30 cellular contexts compared by ENCODE assay signal in the genomic region with DNA sequence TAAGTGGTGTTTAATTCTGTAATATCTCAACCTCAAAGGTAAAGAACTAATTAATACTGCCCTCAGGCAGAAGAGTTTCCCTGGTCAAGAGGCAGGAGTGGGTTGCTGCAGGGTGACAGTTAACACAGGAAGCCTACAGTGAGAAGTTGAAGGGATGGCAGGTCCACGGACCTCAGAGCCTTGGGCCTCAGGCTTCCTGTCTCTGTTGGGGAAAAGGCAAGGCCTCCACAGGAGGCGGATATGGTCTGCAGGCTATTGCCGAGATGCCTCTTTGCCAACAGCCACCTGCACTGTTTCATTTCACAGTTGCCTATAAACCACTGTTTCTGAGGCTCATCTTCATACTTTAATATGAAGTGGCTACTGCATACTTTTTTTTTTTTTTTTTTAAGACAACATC. TPM values are rescaled to one million over a fixed set of nuclear protein-coding genes. Genes with fewer than 3 reads are reported as not detected.
DNase-seq lines count a peak whose midpoint lies in the region; ATAC-seq and TF ChIP-seq lines count a peak whose summit lies in the region.
"Had no signal": no experiment of that assay in that cellular context is flagged by ENCODE, and none has a peak within 500 bp of the region (broad histone marks: within the 10 kb centered on the region; RNA-seq: fewer than 3 reads in every experiment).

No MANE protein-coding gene starts in this region.

- H3K27me3 Mint-ChIP-seq in activated CD4-positive, alpha-beta memory T cell treated with anti-CD3 and anti-CD28 coated beads, Interleukin-2, amount 10 ng/mL, durations not matched to agents 7 days and 5 days = peaks cover 2% of the 10 kb centered on the region
- no peaks in the 10 kb centered on the region for H3K27me3 Mint-ChIP-seq in activated CD4-positive, alpha-beta memory T cell treated with anti-CD3 and anti-CD28 coated beads for 36 hours
- H3K27me3 Mint-ChIP-seq in endodermal cell (ENCODE audit: insufficient read depth) = peaks cover 7% of the 10 kb centered on the region
- H3K27me3 Mint-ChIP-seq in stimulated activated naive B cell treated with anti-CD40 and anti-IgM and Interleukin-4, amounts not matched to agents 10 μg/mL and 1 μg/mL and 100 μg/mL, for 72 hours = no peaks in the 10 kb centered on the region
- H3K27me3 Mint-ChIP-seq: activated CD4-positive, alpha-beta T cell treated with anti-CD3 and anti-CD28 coated beads for 36 hours; CD8-positive, alpha-beta memory T cell; memory B cell; T-helper 17 cell had no signal

- ATAC-seq in stimulated activated naive B cell treated with anti-CD40 and anti-IgM and Interleukin-4, amounts not matched to agents 10 μg/mL and 1 μg/mL and 100 μg/mL, for 72 hours (replicated peaks) = no peak
- ATAC-seq in HG02759 (IDR thresholded peaks at IDR 0.05; ENCODE audit: unreplicated experiment) (no peak), mucosa of descending colon (no peak)
- ATAC-seq: activated CD4-positive, alpha-beta T cell treated with anti-CD3 and anti-CD28 coated beads for 36 hours; activated T-cell treated with anti-CD3 and anti-CD28 coated beads, Interleukin-2, amount 50 U/mL, for 4 hours; left colon; stimulated activated naive CD8-positive, alpha-beta T cell treated with anti-CD3 and anti-CD28 coated beads, Interleukin-15, Interleukin-2, amounts not matched to agents 100 U/mL and 50 U/mL, for 24 hours; T-helper 17 cell had no signal

- TF ChIP-seq CTCF in endodermal cell (conservative IDR thresholded peaks at IDR 0.05) = no peak
- no peak for TF ChIP-seq CTCF in mucosa of descending colon (IDR thresholded peaks at IDR 0.05)

- WGBS in endodermal cell (ENCODE audit: insufficient coverage in 1 of 2, insufficient read length in 1 of 2), 2 experiments = 78 to 86% methylated on average over 1 to 3 of the region's 3 CpGs

- H3K27ac ChIP-seq in KOPT-K1 (ENCODE audit: low read depth, low read length, poor library complexity, severe bottlenecking) (peak overlapping the region; percentile 55), endodermal cell (ENCODE audit: low read depth, low read length) (no peak overlapping the region)
- H3K27ac ChIP-seq: esophagus squamous epithelium, GM23248, prostate gland, sigmoid colon, testis, uterus had no signal

- no peaks in the 10 kb centered on the region for H3K9me3 ChIP-seq in KOPT-K1 (ENCODE audit: insufficient read depth, low read length, poor library complexity, severe bottlenecking)
- H3K9me3 ChIP-seq in endodermal cell (ENCODE audit: control insufficient read depth, low read length) = no peaks in the 10 kb centered on the region
- no peaks in the 10 kb centered on the region for H3K9me3 ChIP-seq in mucosa of descending colon
- H3K9me3 ChIP-seq: esophagus squamous epithelium, prostate gland, sigmoid colon, SK-N-SH, testis, uterus had no signal

- peaks cover 35% of the 10 kb centered on the region for H3K4me1 Mint-ChIP-seq in activated CD4-positive, alpha-beta memory T cell treated with anti-CD3 and anti-CD28 coated beads, Interleukin-2, amount 10 ng/mL, durations not matched to agents 7 days and 5 days
- peaks cover 20% of the 10 kb centered on the region for H3K4me1 Mint-ChIP-seq in activated CD4-positive, alpha-beta memory T cell treated with anti-CD3 and anti-CD28 coated beads for 36 hours (ENCODE audit: low read depth)
- peaks cover 4% of the 10 kb centered on the region for H3K4me1 Mint-ChIP-seq in endodermal cell
- peaks cover 13 to 34% of the 10 kb centered on the region in 2 donors for H3K4me1 Mint-ChIP-seq in stimulated activated naive B cell treated with anti-CD40 and anti-IgM and Interleukin-4, amounts not matched to agents 10 μg/mL and 1 μg/mL and 100 μg/mL, for 72 hours

- CTCF ChIA-PET in activated CD4-positive, alpha-beta memory T cell treated with anti-CD3 and anti-CD28 coated beads, Interleukin-2, amount 10 ng/mL, durations not matched to agents 7 days and 5 days (lab: Charles Lee) = interaction anchor here (0.9 to 7.7 kb wide), 3 partner anchors 66 to 112 kb away, joined by 3 to 187 read pairs (median 3); no protein-coding TSS in a partner anchor
- CTCF ChIA-PET in activated CD4-positive, alpha-beta memory T cell treated with anti-CD3 and anti-CD28 coated beads for 36 hours (lab: Charles Lee) = no interaction called here

- no peak for DNase-seq in activated CD4-positive, alpha-beta memory T cell treated with anti-CD3 and anti-CD28 coated beads, Interleukin-2, amount 10 ng/mL, durations not matched to agents 7 days and 5 days
- no peak for DNase-seq in activated CD4-positive, alpha-beta memory T cell treated with anti-CD3 and anti-CD28 coated beads for 36 hours
- DNase-seq in endodermal cell (no peak), mucosa of descending colon (no peak), RPMI8226 (no peak)
- no peak for DNase-seq in stimulated activated naive B cell treated with anti-CD40 and anti-IgM and Interleukin-4, amounts not matched to agents 10 μg/mL and 1 μg/mL and 100 μg/mL, for 72 hours
- DNase-seq: 8988T; activated CD4-positive, alpha-beta T cell treated with anti-CD3 and anti-CD28 coated beads for 36 hours; activated gamma-delta T cell treated with Interleukin-2 at 50 U/mL for 16 hours; activated T-cell treated with anti-CD3 and anti-CD28 coated beads, Interleukin-2, amount 50 U/mL, for 4 hours; CD8-positive, alpha-beta memory T cell; central memory CD4-positive, alpha-beta T cell; dermis blood vessel endothelial cell; DMS 273 treated with DMSO at 0.1 percent for 48 hours; esophagus squamous epithelium; GM23248; left colon; NCI-H146; NCI-H2107; OCI-M1; sigmoid colon; SK-N-SH; stimulated activated naive CD8-positive, alpha-beta T cell treated with anti-CD3 and anti-CD28 coated beads, Interleukin-15, Interleukin-2, amounts not matched to agents 100 U/mL and 50 U/mL, for 24 hours; T-helper 17 cell; testis; uterus had no signal

- H3K36me3 Mint-ChIP-seq in activated CD4-positive, alpha-beta memory T cell treated with anti-CD3 and anti-CD28 coated beads, Interleukin-2, amount 10 ng/mL, durations not matched to agents 7 days and 5 days (ENCODE audit: low read depth) = no peaks in the 10 kb centered on the region
- H3K36me3 Mint-ChIP-seq in activated CD4-positive, alpha-beta memory T cell treated with anti-CD3 and anti-CD28 coated beads for 36 hours = no peaks in the 10 kb centered on the region
- no peaks in the 10 kb centered on the region for H3K36me3 Mint-ChIP-seq in endodermal cell (ENCODE audit: low read depth)
- peaks cover 0 to 4% of the 10 kb centered on the region in 2 donors for H3K36me3 Mint-ChIP-seq in stimulated activated naive B cell treated with anti-CD40 and anti-IgM and Interleukin-4, amounts not matched to agents 10 μg/mL and 1 μg/mL and 100 μg/mL, for 72 hours
- H3K36me3 Mint-ChIP-seq: memory B cell had no signal

- H3K27ac Mint-ChIP-seq in activated CD4-positive, alpha-beta memory T cell treated with anti-CD3 and anti-CD28 coated beads, Interleukin-2, amount 10 ng/mL, durations not matched to agents 7 days and 5 days = peak overlapping the region; percentile 26
- H3K27ac Mint-ChIP-seq in activated CD4-positive, alpha-beta memory T cell treated with anti-CD3 and anti-CD28 coated beads for 36 hours = no peak overlapping the region
- H3K27ac Mint-ChIP-seq in endodermal cell = peak overlapping the region; percentile 30
- peak overlapping the region; percentile 9 for H3K27ac Mint-ChIP-seq in stimulated activated naive B cell treated with anti-CD40 and anti-IgM and Interleukin-4, amounts not matched to agents 10 μg/mL and 1 μg/mL and 100 μg/mL, for 72 hours
- H3K27ac Mint-ChIP-seq: activated CD4-positive, alpha-beta T cell treated with anti-CD3 and anti-CD28 coated beads for 36 hours; memory B cell; T-helper 17 cell had no signal

- no peaks in the 10 kb centered on the region for H3K36me3 ChIP-seq in KOPT-K1 (ENCODE audit: insufficient read depth, low read length)
- no peaks in the 10 kb centered on the region for H3K36me3 ChIP-seq in endodermal cell (ENCODE audit: control insufficient read depth, insufficient read depth, low read length)
- H3K36me3 ChIP-seq in mucosa of descending colon (ENCODE audit: low read depth) = peaks cover 6% of the 10 kb centered on the region
- H3K36me3 ChIP-seq: esophagus squamous epithelium, prostate gland, sigmoid colon, uterus had no signal

- H3K9ac ChIP-seq in endodermal cell (ENCODE audit: extremely low read depth, low read length, poor library complexity, severe bottlenecking) = no peak overlapping the region
- H3K9ac ChIP-seq: GM23248, SK-N-SH had no signal

- H3K4me1 ChIP-seq in endodermal cell (ENCODE audit: control insufficient read depth, insufficient read depth, low read length) = no peaks in the 10 kb centered on the region
- no peaks in the 10 kb centered on the region for H3K4me1 ChIP-seq in mucosa of descending colon (ENCODE audit: low read depth)
- H3K4me1 ChIP-seq: prostate gland, uterus had no signal

- H3K4me3 Mint-ChIP-seq in activated CD4-positive, alpha-beta memory T cell treated with anti-CD3 and anti-CD28 coated beads, Interleukin-2, amount 10 ng/mL, durations not matched to agents 7 days and 5 days = no peak overlapping the region
- H3K4me3 Mint-ChIP-seq in activated CD4-positive, alpha-beta memory T cell treated with anti-CD3 and anti-CD28 coated beads for 36 hours = no peak overlapping the region
- no peak overlapping the region for H3K4me3 Mint-ChIP-seq in endodermal cell
- H3K4me3 Mint-ChIP-seq in stimulated activated naive B cell treated with anti-CD40 and anti-IgM and Interleukin-4, amounts not matched to agents 10 μg/mL and 1 μg/mL and 100 μg/mL, for 72 hours = no peak overlapping the region
- H3K4me3 Mint-ChIP-seq: activated CD4-positive, alpha-beta T cell treated with anti-CD3 and anti-CD28 coated beads for 36 hours; activated T-cell treated with anti-CD3 and anti-CD28 coated beads, Interleukin-2, amount 50 U/mL, for 4 hours; CD8-positive, alpha-beta memory T cell; memory B cell; T-helper 17 cell had no signal

- no peaks in the 10 kb centered on the region for H3K9me3 Mint-ChIP-seq in activated CD4-positive, alpha-beta memory T cell treated with anti-CD3 and anti-CD28 coated beads, Interleukin-2, amount 10 ng/mL, durations not matched to agents 7 days and 5 days
- no peaks in the 10 kb centered on the region for H3K9me3 Mint-ChIP-seq in activated CD4-positive, alpha-beta memory T cell treated with anti-CD3 and anti-CD28 coated beads for 36 hours
- H3K9me3 Mint-ChIP-seq in endodermal cell = no peaks in the 10 kb centered on the region
- H3K9me3 Mint-ChIP-seq in stimulated activated naive B cell treated with anti-CD40 and anti-IgM and Interleukin-4, amounts not matched to agents 10 μg/mL and 1 μg/mL and 100 μg/mL, for 72 hours = no peaks in the 10 kb centered on the region
- H3K9me3 Mint-ChIP-seq: activated T-cell treated with anti-CD3 and anti-CD28 coated beads, Interleukin-2, amount 50 U/mL, for 4 hours; CD8-positive, alpha-beta memory T cell; memory B cell had no signal

- H3K4me3 ChIP-seq in endodermal cell (ENCODE audit: low read length) (no peak overlapping the region), mucosa of descending colon (no peak overlapping the region)
- H3K4me3 ChIP-seq: esophagus squamous epithelium, GM23248, prostate gland, sigmoid colon, testis, uterus had no signal

- POLR2A ChIA-PET in activated CD4-positive, alpha-beta memory T cell treated with anti-CD3 and anti-CD28 coated beads, Interleukin-2, amount 10 ng/mL, durations not matched to agents 7 days and 5 days (lab: Charles Lee) = no interaction called here
- POLR2A ChIA-PET in activated CD4-positive, alpha-beta memory T cell treated with anti-CD3 and anti-CD28 coated beads for 36 hours (lab: Charles Lee) = no interaction called here

- intact Hi-C loops in activated CD4-positive, alpha-beta memory T cell treated with anti-CD3 and anti-CD28 coated beads for 36 hours (cut with micrococcal nuclease) = no loop called here
- intact Hi-C loops in mucosa of descending colon (cut with DNase I, micrococcal nuclease) = no loop called here

- no peaks in the 10 kb centered on the region for H3K27me3 ChIP-seq in endodermal cell (ENCODE audit: control insufficient read depth, insufficient read depth, low read length, poor library complexity, severe bottlenecking)
- H3K27me3 ChIP-seq: esophagus squamous epithelium, sigmoid colon, testis, uterus had no signal

RNA-seq across cellular contexts. Expression of gene RPN1, which starts 33.3 kb away (rescaled TPM):
- total RNA-seq in activated CD4-positive, alpha-beta memory T cell treated with anti-CD3 and anti-CD28 coated beads, Interleukin-2, amount 10 ng/mL, durations not matched to agents 7 days and 5 days = 100 to 1,000 TPM; 190 to 192 TPM
- 100 to 1,000 TPM; 166 to 168 TPM for total RNA-seq in activated CD4-positive, alpha-beta memory T cell treated with anti-CD3 and anti-CD28 coated beads for 36 hours
- total RNA-seq in endodermal cell = 100 to 1,000 TPM; 197 to 210 TPM
- polyA plus RNA-seq in endodermal cell (2013, experiment 1 of 2) = 199 TPM
- 187 TPM for polyA plus RNA-seq in endodermal cell (2013, experiment 2 of 2)
- total RNA-seq in mucosa of descending colon = 100 to 1,000 TPM; 130 to 219 (median 166) TPM

RNA-seq across cellular contexts. Expression of gene RAB7A, which starts 42.0 kb away (rescaled TPM):
- 100 to 1,000 TPM; 213 to 225 TPM for total RNA-seq in activated CD4-positive, alpha-beta memory T cell treated with anti-CD3 and anti-CD28 coated beads, Interleukin-2, amount 10 ng/mL, durations not matched to agents 7 days and 5 days
- total RNA-seq in activated CD4-positive, alpha-beta memory T cell treated with anti-CD3 and anti-CD28 coated beads for 36 hours = 100 to 1,000 TPM; 264 to 272 TPM
- total RNA-seq in endodermal cell (100 to 1,000 TPM; 166 to 194 TPM), mucosa of descending colon (100 to 1,000 TPM; 237 to 302 (median 265) TPM)
- polyA plus RNA-seq in endodermal cell (2013, experiment 1 of 2) = 130 TPM
- 118 TPM for polyA plus RNA-seq in endodermal cell (2013, experiment 2 of 2)
